ENCODE assay signal across 27 cellular contexts in the genomic region with DNA sequence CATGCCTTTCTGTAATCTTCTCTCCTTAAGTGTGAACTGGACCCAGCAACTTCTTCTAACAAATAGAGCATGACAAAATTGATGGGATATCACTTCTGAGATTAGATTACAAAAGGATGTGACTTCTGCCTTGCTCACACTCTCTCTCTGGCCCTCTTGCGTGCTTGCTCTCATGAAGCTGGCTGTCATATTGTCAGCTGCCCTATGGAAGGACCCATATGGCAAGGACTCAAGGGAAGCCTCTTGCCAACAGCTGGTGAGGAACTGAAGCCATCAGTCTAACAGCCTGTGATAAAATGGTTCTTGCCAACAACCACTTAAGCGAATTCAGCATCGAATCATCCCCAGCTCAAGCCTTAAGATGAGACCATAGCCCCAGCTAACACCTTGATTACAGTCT. TPM values are rescaled to one million over a fixed set of nuclear protein-coding genes. Genes with fewer than 3 reads are reported as not detected.
"Had no signal": no experiment of that assay in that cellular context is flagged by ENCODE, and none has a peak within 500 bp of the region (broad histone marks: within the 10 kb centered on the region; RNA-seq: fewer than 3 reads in every experiment).

No MANE protein-coding gene starts in this region.

- H3K4me3 ChIP-seq: breast epithelium, Peyer's patch, SJSA1 had no signal

- H3K27me3 Mint-ChIP-seq: activated naive CD4-positive, alpha-beta T cell treated with anti-CD3 and anti-CD28 coated beads, Interleukin-2, amount 50 U/mL, for 24 hours; activated T-cell treated with anti-CD3 and anti-CD28 coated beads, Interleukin-2, amount 50 U/mL, for 24 hours had no signal

- ATAC-seq: activated CD4-positive, CD25-positive, alpha-beta regulatory T cell treated with anti-CD3 and anti-CD28 coated beads, Interleukin-2, amount 50 U/mL, for 24 hours; activated CD8-positive, alpha-beta memory T cell treated with anti-CD3 and anti-CD28 coated beads, Interleukin-2, amount 10 ng/mL, durations not matched to agents 7 days and 5 days; SK-N-SH treated with all-trans-retinoic acid at 6 μM for 48 hours had no signal

- H3K4me3 Mint-ChIP-seq: activated CD8-positive, alpha-beta memory T cell treated with anti-CD3 and anti-CD28 coated beads, Interleukin-2, amount 10 ng/mL, durations not matched to agents 7 days and 5 days; activated naive CD4-positive, alpha-beta T cell treated with anti-CD3 and anti-CD28 coated beads, Interleukin-2, amount 50 U/mL, for 24 hours; activated T-cell treated with anti-CD3 and anti-CD28 coated beads, Interleukin-2, amount 50 U/mL, for 24 hours; activated T-helper 1 cell treated with anti-CD3 and anti-CD28 coated beads, Interleukin-12 subunit alpha, Interleukin-12 subunit beta, Interleukin-2, Interleukin-4 antibody, amounts not matched to agents 30 ng/mL and 10 ng/mL and 1 ng/mL, durations not matched to agents 14 hours and 24 hours and 36 hours; IgD-negative memory B cell; T-helper 1 cell treated with Interleukin-12 subunit alpha and Interleukin-12 subunit beta and Interleukin-4 antibody, amounts not matched to agents 30 μg/mL and 1 μg/mL, for 36 hours had no signal

- H3K9me3 Mint-ChIP-seq: activated naive CD4-positive, alpha-beta T cell treated with anti-CD3 and anti-CD28 coated beads, Interleukin-2, amount 50 U/mL, for 24 hours had no signal

- DNase-seq: activated CD4-positive, alpha-beta T cell treated with anti-CD3 and anti-CD28 coated beads for 4 hours; activated CD4-positive, alpha-beta T cell treated with anti-CD3 and anti-CD28 coated beads, Interleukin-2, amount 50 U/mL, for 4 hours; activated CD8-positive, alpha-beta memory T cell treated with anti-CD3 and anti-CD28 coated beads, Interleukin-2, amount 10 ng/mL, durations not matched to agents 7 days and 5 days; activated effector memory CD4-positive, alpha-beta T cell treated with Interleukin-2 at 50 U/mL for 16 hours; activated naive CD4-positive, alpha-beta T cell; activated T-cell treated with anti-CD3 and anti-CD28 coated beads, Interleukin-2, amount 50 U/mL, for 24 hours; aorta; caudate nucleus; KG1; NCI-H1092; NCI-H1417 treated with DMSO at 0.1 percent for 48 hours; NCI-H187; NCI-H2081 treated with DMSO at 0.1 percent for 48 hours; NCI-H226; NCI-H510A treated with DMSO at 0.1 percent for 48 hours; NCI-H748 treated with DMSO at 0.1 percent for 48 hours; Peyer's patch; SHP77 had no signal

- H3K27ac ChIP-seq: breast epithelium, Peyer's patch, RWPE1, SJSA1 had no signal

- H3K27ac Mint-ChIP-seq: activated CD8-positive, alpha-beta memory T cell treated with anti-CD3 and anti-CD28 coated beads, Interleukin-2, amount 10 ng/mL, durations not matched to agents 7 days and 5 days; activated naive CD4-positive, alpha-beta T cell treated with anti-CD3 and anti-CD28 coated beads, Interleukin-2, amount 50 U/mL, for 24 hours; activated T-cell treated with anti-CD3 and anti-CD28 coated beads, Interleukin-2, amount 50 U/mL, for 24 hours; activated T-helper 1 cell treated with anti-CD3 and anti-CD28 coated beads, Interleukin-12 subunit alpha, Interleukin-12 subunit beta, Interleukin-2, Interleukin-4 antibody, amounts not matched to agents 30 ng/mL and 10 ng/mL and 1 ng/mL, durations not matched to agents 14 hours and 24 hours and 36 hours; IgD-negative memory B cell; T-helper 1 cell treated with Interleukin-12 subunit alpha and Interleukin-12 subunit beta and Interleukin-4 antibody, amounts not matched to agents 30 μg/mL and 1 μg/mL, for 36 hours had no signal

- H3K36me3 Mint-ChIP-seq: activated CD8-positive, alpha-beta memory T cell treated with anti-CD3 and anti-CD28 coated beads, Interleukin-2, amount 10 ng/mL, durations not matched to agents 7 days and 5 days; activated naive CD4-positive, alpha-beta T cell treated with anti-CD3 and anti-CD28 coated beads, Interleukin-2, amount 50 U/mL, for 24 hours; IgD-negative memory B cell had no signal

- H3K27me3 ChIP-seq: breast epithelium, Peyer's patch, SJSA1 had no signal

RNA-seq across cellular contexts. Expression of a gene that starts 4.8 kb away (rescaled TPM):
- total RNA-seq: activated T-helper 1 cell treated with anti-CD3 and anti-CD28 coated beads, Interleukin-12 subunit alpha, Interleukin-12 subunit beta, Interleukin-2, Interleukin-4 antibody, amounts not matched to agents 30 ng/mL and 10 ng/mL and 1 ng/mL, durations not matched to agents 14 hours and 24 hours and 36 hours had no signal
